28 cellular contexts compared by ENCODE assay signal in the genomic region with DNA sequence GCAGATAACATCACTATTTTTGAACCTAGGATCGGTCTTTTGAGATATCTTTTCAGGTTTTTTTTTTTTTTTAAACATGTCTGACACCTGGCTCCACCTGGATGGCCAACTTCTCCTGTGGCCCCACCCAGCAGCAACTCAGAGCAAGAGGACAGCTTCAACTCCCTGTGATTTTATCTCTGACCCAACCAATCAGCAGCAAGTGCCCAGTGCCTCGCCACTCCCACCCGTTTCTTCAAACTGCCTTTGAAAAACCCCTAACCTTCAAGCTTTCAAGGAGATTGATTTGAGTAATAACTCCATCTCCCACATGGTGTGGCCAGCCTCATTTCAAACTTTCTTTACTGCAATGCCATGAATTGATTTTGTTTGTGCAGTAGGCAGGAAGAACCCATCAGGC. TPM values are rescaled to one million over a fixed set of nuclear protein-coding genes. Genes with fewer than 3 reads are reported as not detected.
"Had no signal": no experiment of that assay in that cellular context is flagged by ENCODE, and none has a peak within 500 bp of the region (broad histone marks: within the 10 kb centered on the region; RNA-seq: fewer than 3 reads in every experiment).

No MANE protein-coding gene starts in this region.

- H3K27ac ChIP-seq: neural progenitor cell, ovary, parathyroid adenoma, psoas muscle, right lobe of liver, sigmoid colon, stomach, thoracic aorta, thyroid gland, tibial nerve, upper lobe of left lung, vagina had no signal

- H3K4me1 Mint-ChIP-seq: nephron; stimulated activated effector memory CD8-positive, alpha-beta T cell treated with anti-CD3 and anti-CD28 coated beads, Interleukin-12 subunit alpha, Interleukin-12 subunit beta, amount 100 ng/mL, for 72 hours; stimulated activated naive B cell treated with anti-CD40 and anti-IgM and Interleukin-4, amounts not matched to agents 10 μg/mL and 1 μg/mL and 100 μg/mL, for 72 hours had no signal

- DNase-seq: occipital lobe; ovary; posterior cingulate gyrus; psoas muscle; right cardiac atrium; right lobe of liver; sigmoid colon; small intestine; stimulated activated CD4-positive, alpha-beta T cell treated with anti-CD3 and anti-CD28 coated beads, Interleukin-15, amount 100 ng/mL, for 24 hours; stimulated activated CD4-positive, alpha-beta T cell treated with anti-CD3 and anti-CD28 coated beads, Interleukin-2, amount 100 ng/mL, for 24 hours; stimulated activated CD4-positive, alpha-beta T cell treated with anti-CD3 and anti-CD28 coated beads, Interleukin-2, amount 100 ng/mL, for 48 hours; stimulated activated CD4-positive, alpha-beta T cell treated with anti-CD3 and anti-CD28 coated beads, Interleukin-4, amount 100 ng/mL, for 24 hours; stimulated activated naive B cell treated with anti-CD40 and anti-IgM and Interleukin-4, amounts not matched to agents 10 μg/mL and 1 μg/mL and 100 μg/mL, for 72 hours; stimulated activated naive CD4-positive, alpha-beta T cell treated with Interleukin-2 at 50 U/mL for 16 hours; stomach; thyroid gland; trophoblast cell; upper lobe of left lung had no signal

- ATAC-seq: psoas muscle; right cardiac atrium; right lobe of liver; stimulated activated effector memory CD8-positive, alpha-beta T cell treated with anti-CD3 and anti-CD28 coated beads, Interleukin-12 subunit alpha, Interleukin-12 subunit beta, amount 100 ng/mL, for 72 hours; stimulated activated naive B cell treated with anti-CD40 and anti-IgM and Interleukin-4, amounts not matched to agents 10 μg/mL and 1 μg/mL and 100 μg/mL, for 72 hours had no signal

- H3K36me3 Mint-ChIP-seq: neural progenitor cell; stimulated activated effector memory CD8-positive, alpha-beta T cell treated with anti-CD3 and anti-CD28 coated beads, Interleukin-12 subunit alpha, Interleukin-12 subunit beta, amount 100 ng/mL, for 72 hours; stimulated activated naive B cell treated with anti-CD40 and anti-IgM and Interleukin-4, amounts not matched to agents 10 μg/mL and 1 μg/mL and 100 μg/mL, for 72 hours had no signal

- H3K9me3 Mint-ChIP-seq: nephron; neural progenitor cell; stimulated activated effector memory CD8-positive, alpha-beta T cell treated with anti-CD3 and anti-CD28 coated beads, Interleukin-12 subunit alpha, Interleukin-12 subunit beta, amount 100 ng/mL, for 72 hours; stimulated activated naive CD8-positive, alpha-beta T cell treated with anti-CD3 and anti-CD28 coated beads, Interleukin-15, Interleukin-2, amounts not matched to agents 100 ng/mL and 50 ng/mL, for 24 hours had no signal

- H2AFZ ChIP-seq: neural progenitor cell, parathyroid adenoma had no signal

- H3K79me2 ChIP-seq: parathyroid adenoma had no signal

- H3K9me3 ChIP-seq: ovary, psoas muscle, right lobe of liver, sigmoid colon, thoracic aorta, thyroid gland, tibial nerve, upper lobe of left lung, vagina had no signal

- H3K27me3 Mint-ChIP-seq: progenitor cell of endocrine pancreas had no signal

- H3K4me3 ChIP-seq: neural progenitor cell, ovary, psoas muscle, right lobe of liver, sigmoid colon, stomach, thoracic aorta, thyroid gland, tibial nerve, upper lobe of left lung, vagina had no signal

- H3K36me3 ChIP-seq: ovary, right lobe of liver, sigmoid colon, stomach, thoracic aorta, thyroid gland, tibial nerve, upper lobe of left lung, vagina had no signal

- FAIRE-seq: small intestine, urothelium cell line had no signal

- H3K4me1 ChIP-seq: neural progenitor cell, parathyroid adenoma, psoas muscle, right lobe of liver, sigmoid colon, stomach, thyroid gland, tibial nerve, upper lobe of left lung, vagina had no signal

- H3K27ac Mint-ChIP-seq: nephron; neural progenitor cell; progenitor cell of endocrine pancreas; stimulated activated effector memory CD8-positive, alpha-beta T cell treated with anti-CD3 and anti-CD28 coated beads, Interleukin-12 subunit alpha, Interleukin-12 subunit beta, amount 100 ng/mL, for 72 hours; stimulated activated naive B cell treated with anti-CD40 and anti-IgM and Interleukin-4, amounts not matched to agents 10 μg/mL and 1 μg/mL and 100 μg/mL, for 72 hours; stimulated activated naive CD8-positive, alpha-beta T cell treated with anti-CD3 and anti-CD28 coated beads, Interleukin-15, Interleukin-2, amounts not matched to agents 100 ng/mL and 50 ng/mL, for 24 hours had no signal

- H3K27me3 ChIP-seq: neural progenitor cell, ovary, right lobe of liver, sigmoid colon, stomach, thyroid gland, tibial nerve, upper lobe of left lung, vagina had no signal

- H3K4me3 Mint-ChIP-seq: nephron; neural progenitor cell; stimulated activated effector memory CD8-positive, alpha-beta T cell treated with anti-CD3 and anti-CD28 coated beads, Interleukin-12 subunit alpha, Interleukin-12 subunit beta, amount 100 ng/mL, for 72 hours; stimulated activated naive B cell treated with anti-CD40 and anti-IgM and Interleukin-4, amounts not matched to agents 10 μg/mL and 1 μg/mL and 100 μg/mL, for 72 hours; stimulated activated naive CD8-positive, alpha-beta T cell treated with anti-CD3 and anti-CD28 coated beads, Interleukin-15, Interleukin-2, amounts not matched to agents 100 ng/mL and 50 ng/mL, for 24 hours had no signal

- H3K4me2 ChIP-seq: neural progenitor cell had no signal

- H3K9ac ChIP-seq: neural progenitor cell, parathyroid adenoma had no signal

RNA-seq across cellular contexts. Expression of a gene that starts 19.0 kb away (rescaled TPM):
- total RNA-seq: progenitor cell of endocrine pancreas, right cardiac atrium, sigmoid colon, thoracic aorta had no signal
- polyA plus RNA-seq: psoas muscle, right cardiac atrium had no signal
